ENCODE assay signal across 9 cellular contexts in genomic region chr5:151134228-151134627, GRCh38. TPM values are rescaled to one million over a fixed set of nuclear protein-coding genes. Genes with fewer than 3 reads are reported as not detected.
DNase-seq lines count a peak whose midpoint lies in the region; ATAC-seq, FAIRE-seq and TF ChIP-seq lines count a peak whose summit lies in the region.
"Had no signal": no experiment of that assay in that cellular context is flagged by ENCODE, and none has a peak within 500 bp of the region (broad histone marks: within the 10 kb centered on the region; RNA-seq: fewer than 3 reads in every experiment).

No MANE protein-coding gene starts in this region.

- H3K4me2 ChIP-seq in DOHH2 (ENCODE audit: low read length), result peak overlapping the region; percentile 46

- H3K79me2 ChIP-seq in DOHH2 (ENCODE audit: control insufficient read depth, low read length), result no peaks in the 10 kb centered on the region

- H3K4me1 ChIP-seq in DOHH2 (ENCODE audit: control insufficient read depth, low read length) (peaks cover 27% of the 10 kb centered on the region), breast epithelium (no peaks in the 10 kb centered on the region)

- no peak for FAIRE-seq in frontal cortex (lab: Jason Lieb, UNC)

- H3K27ac ChIP-seq in DOHH2 (ENCODE audit: low read depth, low read length) (no peak overlapping the region), breast epithelium (peak overlapping the region; percentile 83 to 88)
- H3K27ac ChIP-seq: brain microvascular endothelial cell had no signal

- no peaks in the 10 kb centered on the region for H4K20me1 ChIP-seq in DOHH2 (ENCODE audit: control insufficient read depth, insufficient read depth, low read depth, low read length)

- H3K4me3 ChIP-seq in DOHH2 (ENCODE audit: low read length) (peak overlapping the region; percentile 27), breast epithelium (no peak overlapping the region)

- TF ChIP-seq CTCF in DOHH2 (IDR thresholded peaks at IDR 0.05; ENCODE audit: low read depth, low read length, poor library complexity, severe bottlenecking) (no peak), breast epithelium (IDR thresholded peaks at IDR 0.05) (peak in 1 of 3 donors; percentile 24)

- H3K9me3 ChIP-seq in DOHH2 (ENCODE audit: control insufficient read depth, insufficient read depth, low read length), result no peaks in the 10 kb centered on the region
- no peaks in the 10 kb centered on the region for H3K9me3 ChIP-seq in breast epithelium

- ATAC-seq in GM19324 (IDR thresholded peaks at IDR 0.05; ENCODE audit: low FRiP score, unreplicated experiment) (peak; percentile 69), HG03060 (IDR thresholded peaks at IDR 0.05; ENCODE audit: low read depth, unreplicated experiment) (peak; percentile 57)

- intact Hi-C loops in breast epithelium (cut with DNase I; ENCODE audit: low total_unique reads), result no loop called here

- H3K9me2 ChIP-seq in DOHH2 (replicated peaks; ENCODE audit: control insufficient read depth, low read length), result no peaks in the 10 kb centered on the region

- DNase-seq in breast epithelium (ENCODE audit: low spot score in 2 of 2) (peak; percentile 81 to 92), activated gamma-delta T cell treated with Interleukin-2 at 50 U/mL for 16 hours (no peak), UCSD-AML1 (lab: John Stamatoyannopoulos, UW; ENCODE audit: unreplicated experiment) (no peak), KG1 (lab: John Stamatoyannopoulos, UW) (no peak), frontal cortex (ENCODE audit: low spot score in 2 of 2) (no peak)
- DNase-seq: brain microvascular endothelial cell had no signal

- no peaks in the 10 kb centered on the region for H3F3A ChIP-seq in DOHH2 (ENCODE audit: control insufficient read depth, insufficient read depth)

- no peaks in the 10 kb centered on the region for H3K27me3 ChIP-seq in DOHH2 (ENCODE audit: control insufficient read depth, low read length)
- H3K27me3 ChIP-seq in breast epithelium, result no peaks in the 10 kb centered on the region
- H3K27me3 ChIP-seq: brain microvascular endothelial cell had no signal

- H3K36me3 ChIP-seq in DOHH2 (ENCODE audit: control insufficient read depth, low read length), result no peaks in the 10 kb centered on the region
- no peaks in the 10 kb centered on the region for H3K36me3 ChIP-seq in breast epithelium

- TF ChIP-seq POLR2A in breast epithelium (IDR thresholded peaks at IDR 0.05), result no peak

RNA-seq across cellular contexts. Expression of gene ANXA6, which starts 23.4 kb away (rescaled TPM):
- total RNA-seq in breast epithelium (100 to 1,000 TPM; 206 to 320 (median 276) TPM), frontal cortex (48.9 TPM)

RNA-seq across cellular contexts. Expression of gene TNIP1, which starts 53.4 kb away (rescaled TPM):
- 100 to 1,000 TPM in 1 of 3 donors, 10 to 100 TPM in 2; 65.3 to 221 (median 91.8) TPM for total RNA-seq in breast epithelium
- 15.1 TPM for total RNA-seq in frontal cortex

Comparison
In these comparisons a context has a peak if more than half of its experiments do, and no peak if none do; other contexts are left out.
1. DNase-seq: peak in breast epithelium (2 of 2); none in activated gamma-delta T cell treated with Interleukin-2 at 50 U/mL for 16 hours (single experiment), UCSD-AML1 (single experiment), KG1 (single experiment) and frontal cortex (0 of 2).